In genomic region chr9:127307802-127308201, GRCh38 we compare ENCODE assay signal across 31 cellular contexts. TPM values are rescaled to one million over a fixed set of nuclear protein-coding genes. Genes with fewer than 3 reads are reported as not detected.
DNase-seq lines count a peak whose midpoint lies in the region; ATAC-seq, FAIRE-seq and TF ChIP-seq lines count a peak whose summit lies in the region.
"Had no signal": no experiment of that assay in that cellular context is flagged by ENCODE, and none has a peak within 500 bp of the region (broad histone marks: within the 10 kb centered on the region; RNA-seq: fewer than 3 reads in every experiment).

No MANE protein-coding gene starts in this region.

- H3K27ac ChIP-seq in A549 (peak overlapping the region; percentile 37 to 66; a peak in 4 of 6 replicates), heart right ventricle (peak overlapping the region in 8 of 10 donors; percentile 2 to 83 (median 30))
- H3K27ac ChIP-seq in CD8-positive, alpha-beta T cell (ENCODE audit: low read depth, low read length), result no peak overlapping the region
- H3K27ac ChIP-seq: BLaER1, esophagus squamous epithelium, RWPE1 had no signal

- H3K4me1 Mint-ChIP-seq in CD8-positive, alpha-beta T cell (ENCODE audit: low read depth), result no peaks in the 10 kb centered on the region
- H3K4me1 Mint-ChIP-seq: nephron progenitor cell had no signal

- peak overlapping the region; percentile 68 for H3K4me2 ChIP-seq in A549
- H3K4me2 ChIP-seq: BLaER1, SK-N-SH had no signal

- intact Hi-C loops in heart right ventricle (cut with DNase I), result no loop called here
- intact Hi-C loops in CD8-positive, alpha-beta T cell (cut with DNase I, micrococcal nuclease), result no loop called here

- TF ChIP-seq CTCF in A549 (IDR thresholded peaks at IDR 0.05), result no peak
- no peak for TF ChIP-seq CTCF in heart right ventricle (IDR thresholded peaks at IDR 0.05)
- TF ChIP-seq CTCF in CD8-positive, alpha-beta T cell (IDR thresholded peaks at IDR 0.05), result no peak

- 65% methylated on average over 2 of the region's 2 CpGs for WGBS in A549 (ENCODE audit: missing lambda C conversion rate)
- 43 to 73% methylated on average over 2 of the region's 2 CpGs for WGBS in heart right ventricle, 2 donors

- no peak for FAIRE-seq in A549 (lab: Jason Lieb, UNC)
- FAIRE-seq in H54 (lab: Jason Lieb, UNC), result peak; percentile 69
- FAIRE-seq: TTC549 had no signal

- TF ChIP-seq EP300 in A549 (IDR thresholded peaks at IDR 0.05), result no peak

- POLR2A ChIA-PET in A549 (lab: Yijun Ruan, JAX), result no interaction called here
- POLR2A ChIA-PET in CD8-positive, alpha-beta T cell (lab: Charles Lee), result no interaction called here

- H3K36me3 ChIP-seq in heart right ventricle, result no peaks in the 10 kb centered on the region
- H3K36me3 ChIP-seq in CD8-positive, alpha-beta T cell (ENCODE audit: insufficient read depth, low read length), result no peaks in the 10 kb centered on the region
- H3K36me3 ChIP-seq: BLaER1, esophagus squamous epithelium had no signal

- DNase-seq in A549 (ENCODE audit: low read depth in 1 of 2, low spot score in 1 of 2) (no peak), H54 (ENCODE audit: insufficient read length, low spot score) (no peak), heart right ventricle (peak in 1 of 2 donors; percentile 39), pons (ENCODE audit: low spot score) (peak; percentile 34), iPS-NIHi11 (ENCODE audit: low spot score) (no peak), HT-29 (ENCODE audit: low spot score) (no peak)
- DNase-seq in CD8-positive, alpha-beta T cell, result no peak
- DNase-seq: ACHN; activated CD8-positive, alpha-beta T cell treated with anti-CD3 and anti-CD28 coated beads for 36 hours; aorta; Caco-2; caudate nucleus; esophagus squamous epithelium; foreskin melanocyte; Karpas-422; mucosa of descending colon; NCI-H146; NCI-H446 treated with DMSO at 0.1 percent for 48 hours; NCI-H82; nephron progenitor cell; SK-N-SH; stimulated activated CD4-positive, alpha-beta T cell treated with anti-CD3 and anti-CD28 coated beads, Interleukin-15, amount 100 ng/mL, for 24 hours had no signal

- CTCF ChIA-PET in A549 (lab: Yijun Ruan, JAX), result interaction anchor here (1.0 to 1.3 kb wide), 3 partner anchors 9 to 39 kb away, joined by 3 to 6 read pairs (median 4); no protein-coding TSS in a partner anchor
- CTCF ChIA-PET in CD8-positive, alpha-beta T cell (lab: Charles Lee), result no interaction called here

- H3K4me1 ChIP-seq in A549 (peaks cover 54% of the 10 kb centered on the region), heart right ventricle (peaks cover 0 to 50% (median 36%) of the 10 kb centered on the region in 9 donors)
- H3K4me1 ChIP-seq in CD8-positive, alpha-beta T cell (ENCODE audit: insufficient read depth, low read length), result no peaks in the 10 kb centered on the region

- peaks cover 24% of the 10 kb centered on the region for H3K27me3 Mint-ChIP-seq in CD8-positive, alpha-beta T cell (ENCODE audit: low read depth)
- H3K27me3 Mint-ChIP-seq: dendritic cell treated with granulocyte-macrophage colony-stimulating factor and Interleukin-4, amounts not matched to agents 40 ng/mL and 50 ng/mL, for 4 days had no signal

- no peaks in the 10 kb centered on the region for H3K36me3 Mint-ChIP-seq in CD8-positive, alpha-beta T cell

- H3K9me3 ChIP-seq in A549, result no peaks in the 10 kb centered on the region
- H3K9me3 ChIP-seq in heart right ventricle, result no peaks in the 10 kb centered on the region
- no peaks in the 10 kb centered on the region for H3K9me3 ChIP-seq in CD8-positive, alpha-beta T cell (ENCODE audit: low read length)
- H3K9me3 ChIP-seq: BLaER1, Caco-2, esophagus squamous epithelium, mucosa of descending colon, SK-N-SH had no signal

- TF ChIP-seq POLR2A in A549 (IDR thresholded peaks at IDR 0.05; ENCODE audit: low read length), result no peak
- TF ChIP-seq POLR2A in H54 (IDR thresholded peaks at IDR 0.05; ENCODE audit: low read depth, low read length), result no peak

- H3K27ac Mint-ChIP-seq in CD8-positive, alpha-beta T cell, result no peak overlapping the region
- H3K27ac Mint-ChIP-seq: activated CD8-positive, alpha-beta T cell treated with anti-CD3 and anti-CD28 coated beads for 36 hours; activated naive CD8-positive, alpha-beta T cell; dendritic cell treated with granulocyte-macrophage colony-stimulating factor and Interleukin-4, amounts not matched to agents 40 ng/mL and 50 ng/mL, for 4 days; nephron progenitor cell; stimulated activated naive CD8-positive, alpha-beta T cell treated with anti-CD3 and anti-CD28 coated beads, Interleukin-15, Interleukin-2, amounts not matched to agents 100 ng/mL and 50 ng/mL, for 24 hours; T-helper 1 cell treated with Interleukin-12 subunit alpha and Interleukin-12 subunit beta and Interleukin-4 antibody, amounts not matched to agents 30 μg/mL and 1 μg/mL, for 36 hours had no signal

- TF ChIP-seq RAD21 in A549 (conservative IDR thresholded peaks at IDR 0.05 in 1 of 2, IDR thresholded peaks at IDR 0.05 in 1 of 2), result no peak

- H3K4me3 ChIP-seq in A549 (no peak overlapping the region), heart right ventricle (no peak overlapping the region)
- no peak overlapping the region for H3K4me3 ChIP-seq in CD8-positive, alpha-beta T cell (ENCODE audit: low read depth, low read length)
- H3K4me3 ChIP-seq: BLaER1, esophagus squamous epithelium, GM12878, mucosa of descending colon had no signal

- H3K9me3 Mint-ChIP-seq in CD8-positive, alpha-beta T cell, result no peaks in the 10 kb centered on the region
- H3K9me3 Mint-ChIP-seq: activated CD8-positive, alpha-beta T cell treated with anti-CD3 and anti-CD28 coated beads for 36 hours; dendritic cell treated with granulocyte-macrophage colony-stimulating factor and Interleukin-4, amounts not matched to agents 40 ng/mL and 50 ng/mL, for 4 days; nephron progenitor cell; stimulated activated naive CD8-positive, alpha-beta T cell treated with anti-CD3 and anti-CD28 coated beads, Interleukin-15, Interleukin-2, amounts not matched to agents 100 ng/mL and 50 ng/mL, for 24 hours; T-helper 1 cell treated with Interleukin-12 subunit alpha and Interleukin-12 subunit beta and Interleukin-4 antibody, amounts not matched to agents 30 μg/mL and 1 μg/mL, for 36 hours had no signal

- H3K4me3 Mint-ChIP-seq in CD8-positive, alpha-beta T cell, result no peak overlapping the region
- H3K4me3 Mint-ChIP-seq: activated CD8-positive, alpha-beta T cell treated with anti-CD3 and anti-CD28 coated beads for 36 hours; activated naive CD8-positive, alpha-beta T cell; dendritic cell treated with granulocyte-macrophage colony-stimulating factor and Interleukin-4, amounts not matched to agents 40 ng/mL and 50 ng/mL, for 4 days; nephron progenitor cell; stimulated activated naive CD8-positive, alpha-beta T cell treated with anti-CD3 and anti-CD28 coated beads, Interleukin-15, Interleukin-2, amounts not matched to agents 100 ng/mL and 50 ng/mL, for 24 hours; T-helper 1 cell treated with Interleukin-12 subunit alpha and Interleukin-12 subunit beta and Interleukin-4 antibody, amounts not matched to agents 30 μg/mL and 1 μg/mL, for 36 hours had no signal

- no peaks in the 10 kb centered on the region for H3K27me3 ChIP-seq in heart right ventricle
- H3K27me3 ChIP-seq in CD8-positive, alpha-beta T cell (ENCODE audit: insufficient read depth, low read length), result no peaks in the 10 kb centered on the region
- H3K27me3 ChIP-seq: BLaER1, esophagus squamous epithelium had no signal

- ATAC-seq in A549, result peak in 1 of 2 experiments; percentile 30; a peak in 2 of 6 replicates
- ATAC-seq in heart right ventricle, result peak in 6 of 8 donors; percentile 61 to 93 (median 74)
- no peak for ATAC-seq in CD8-positive, alpha-beta T cell
- ATAC-seq: activated CD4-positive, CD25-positive, alpha-beta regulatory T cell treated with anti-CD3 and anti-CD28 coated beads, Interleukin-2, amount 50 U/mL, for 24 hours; activated CD8-positive, alpha-beta T cell treated with anti-CD3 and anti-CD28 coated beads for 36 hours; GM12878; mucosa of descending colon had no signal

TF ChIP-seq in A549, 52 proteins besides CTCF, POLR2A, EP300 and RAD21:
- TF ChIP-seq SREBF2 (IDR thresholded peaks at IDR 0.05), result no peak

RNA-seq across cellular contexts. Expression of gene GARNL3, which starts 43.2 kb away (rescaled TPM):
- polyA plus RNA-seq in A549 (2011; rRNA removed), result 5.1 and 6.0 TPM in 2 replicates
- polyA plus RNA-seq in A549 (2012; cell fraction: cytosol; rRNA removed), result 2.8 and 2.9 TPM in 2 replicates
- 6.5 and 12.9 TPM in 2 replicates for polyA plus RNA-seq in A549 (2012; cell fraction: nucleus; rRNA removed)
- 2.9 to 3.4 TPM (median 3.0 TPM) in 3 replicates for polyA plus RNA-seq in A549 (2017; fragmentation: RNase III; extraction: RNeasy Plus Mini Kit Qiagen cat#74134 plus additional on column Dnase treatment)
- 9.4 and 9.9 TPM in 2 replicates for polyA minus RNA-seq in A549 (2011; rRNA and poly(A)+ RNA removed)
- total RNA-seq in heart right ventricle, result 10 to 100 TPM in 9 of 10 donors, 1 to 10 TPM in 1; 9.9 to 53.1 (median 31.6) TPM
- polyA plus RNA-seq in heart right ventricle, result 10 to 100 TPM in 1 of 2 donors, 1 to 10 TPM in 1; 3.3 to 17.7 TPM
- total RNA-seq in CD8-positive, alpha-beta T cell, result under 1 TPM; 0.49 to 0.72 TPM
- total RNA-seq in HT-29 (2014; rRNA removed; shearing (Covaris generic)), result 0.56 and 1.3 TPM in 2 replicates
